18 cellular contexts compared by ENCODE assay signal in the genomic region with DNA sequence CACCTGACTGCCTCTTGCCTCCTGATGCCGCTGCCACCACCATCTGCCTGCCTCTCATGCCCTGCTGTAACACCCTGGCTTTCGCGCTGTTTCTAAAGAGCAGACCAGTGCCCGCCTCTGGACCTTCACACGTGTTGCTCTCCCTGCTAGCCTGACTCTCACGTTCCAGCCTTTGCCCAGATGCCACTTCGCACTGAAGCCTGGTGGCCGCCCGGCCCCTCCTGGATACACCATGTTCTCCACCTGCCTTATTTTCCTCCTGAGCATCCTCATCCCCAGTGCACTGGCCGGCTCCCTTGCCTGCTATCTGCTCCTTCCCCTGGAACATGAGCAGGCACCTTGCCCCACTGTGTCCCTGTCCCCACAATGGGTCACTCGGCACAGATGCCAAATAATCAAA.
DNase-seq lines count a peak whose midpoint lies in the region; ATAC-seq, FAIRE-seq and TF ChIP-seq lines count a peak whose summit lies in the region.
"Had no signal": no experiment of that assay in that cellular context is flagged by ENCODE, and none has a peak within 500 bp of the region (broad histone marks: within the 10 kb centered on the region; RNA-seq: fewer than 3 reads in every experiment).

No MANE protein-coding gene starts in this region.

- no peaks in the 10 kb centered on the region for H4K20me1 ChIP-seq in H1 (replicated peaks in 1 of 2; ENCODE audit: control insufficient read depth in 1 of 2, insufficient read depth in 2 of 2, low read length in 2 of 2)

- FAIRE-seq in H1 (lab: Jason Lieb, UNC), result no peak
- FAIRE-seq: GM12892, HTR-8/SVneo had no signal

- H3K56ac ChIP-seq in H1 (replicated peaks; ENCODE audit: insufficient read length, low read depth, low read length), result no peak overlapping the region

- H4K91ac ChIP-seq in H1 (replicated peaks; ENCODE audit: insufficient read length, low read length), result no peak overlapping the region

- no peak overlapping the region for H3K23ac ChIP-seq in H1 (ENCODE audit: insufficient read length)

- no peak overlapping the region for H2BK120ac ChIP-seq in H1 (replicated peaks; ENCODE audit: low read depth, low read length)

- H3K4me3 ChIP-seq in H1 (ENCODE audit: extremely low read depth in 1 of 4, insufficient read depth in 2 of 4, low read depth in 3 of 4, low read length in 4 of 4), result no peak overlapping the region
- no peak overlapping the region for H3K4me3 ChIP-seq in upper lobe of right lung
- no peak overlapping the region for H3K4me3 ChIP-seq in thyroid gland (replicated peaks in 1 of 3)
- H3K4me3 ChIP-seq: BLaER1 treated with 17β-estradiol and CSF1 and Interleukin-3, amounts not matched to agents 10 nM and 100 nM had no signal

- H4K5ac ChIP-seq in H1 (ENCODE audit: insufficient read length, low read depth, low read length), result no peak overlapping the region

- TF ChIP-seq POLR2A in H1 (IDR thresholded peaks at IDR 0.05; ENCODE audit: control extremely low read depth in 1 of 2, low read depth in 2 of 2, low read length in 2 of 2) (no peak), thyroid gland (IDR thresholded peaks at IDR 0.05) (no peak)

- POLR2A ChIA-PET in H1 (lab: Charles Lee; ENCODE audit: partially characterized antibody), result no interaction called here

- 91% methylated on average over 11 of the region's 11 CpGs; no CpG with 5 or more reads in 1 of the 2 experiments for WGBS in H1 (ENCODE audit: extremely low coverage in 1 of 2, insufficient coverage in 1 of 2, insufficient read length in 1 of 2, insufficient replicate concordance in 2 of 2, low coverage in 1 of 2, low lambda C conversion rate in 2 of 2, missing lambda C conversion rate in 1 of 2), 2 experiments
- 83 to 87% methylated on average over 10 to 11 of the region's 11 CpGs for WGBS in thyroid gland, 2 donors

- no peak overlapping the region for H3K4me2 ChIP-seq in H1 (ENCODE audit: insufficient read depth in 1 of 2, low read depth in 2 of 2, low read length in 2 of 2)
- H3K4me2 ChIP-seq: BLaER1 treated with 17β-estradiol and CSF1 and Interleukin-3, amounts not matched to agents 10 nM and 100 nM had no signal

- TF ChIP-seq CTCF in H1 (IDR thresholded peaks at IDR 0.05; ENCODE audit: control extremely low read depth in 1 of 3, insufficient read depth in 1 of 3, low read depth in 1 of 3, low read length in 3 of 3), result no peak
- TF ChIP-seq CTCF in upper lobe of right lung (IDR thresholded peaks at IDR 0.05), result no peak
- no peak for TF ChIP-seq CTCF in thyroid gland (IDR thresholded peaks at IDR 0.05)

- H3K27me3 ChIP-seq in H1 (replicated peaks in 1 of 4; ENCODE audit: control insufficient read depth in 3 of 4, extremely low read depth in 1 of 4, insufficient read depth in 3 of 4, low read length in 3 of 4), result no peaks in the 10 kb centered on the region
- peaks cover 5% of the 10 kb centered on the region for H3K27me3 ChIP-seq in upper lobe of right lung
- no peaks in the 10 kb centered on the region for H3K27me3 ChIP-seq in thyroid gland
- H3K27me3 ChIP-seq: BLaER1 treated with 17β-estradiol and CSF1 and Interleukin-3, amounts not matched to agents 10 nM and 100 nM had no signal

- no peak overlapping the region for H2AFZ ChIP-seq in H1 (ENCODE audit: low read length)

- H3K36me3 ChIP-seq in H1 (ENCODE audit: control insufficient read depth in 2 of 4, insufficient read depth in 4 of 4, low read length in 3 of 4) (no peaks in the 10 kb centered on the region), upper lobe of right lung (no peaks in the 10 kb centered on the region), thyroid gland (no peaks in the 10 kb centered on the region)
- H3K36me3 ChIP-seq: BLaER1 treated with 17β-estradiol and CSF1 and Interleukin-3, amounts not matched to agents 10 nM and 100 nM had no signal

- no peak for TF ChIP-seq EP300 in H1 (IDR thresholded peaks at IDR 0.05; ENCODE audit: borderline replicate concordance in 1 of 2, low read depth in 2 of 2, low read length in 2 of 2)

- no peaks in the 10 kb centered on the region for H3K79me2 ChIP-seq in H1 (ENCODE audit: control insufficient read depth in 1 of 2, insufficient read depth in 2 of 2, low read length in 2 of 2)

- H2BK12ac ChIP-seq in H1 (ENCODE audit: low read depth, low read length), result 0 out of 2 replicates have a peak overlapping the region, but pooled peaks have one; percentile 23

- no peak for TF ChIP-seq RAD21 in H1 (IDR thresholded peaks at IDR 0.05 in 1 of 2, conservative IDR thresholded peaks at IDR 0.05 in 1 of 2; ENCODE audit: low read depth in 2 of 2, low read length in 2 of 2)

- no peak overlapping the region for H2BK15ac ChIP-seq in H1 (ENCODE audit: low read length)

- H3K27ac ChIP-seq in H1 (ENCODE audit: low read depth, low read length), result no peak overlapping the region
- no peak overlapping the region for H3K27ac ChIP-seq in upper lobe of right lung
- H3K27ac ChIP-seq in thyroid gland, result no peak overlapping the region
- H3K27ac ChIP-seq: 22Rv1; BLaER1 treated with 17β-estradiol and CSF1 and Interleukin-3, amounts not matched to agents 10 nM and 100 nM had no signal

- no peak overlapping the region for H2BK5ac ChIP-seq in H1 (ENCODE audit: low read depth, low read length)

- no peak overlapping the region for H2BK20ac ChIP-seq in H1 (ENCODE audit: low read length)

- no peaks in the 10 kb centered on the region for H3K23me2 ChIP-seq in H1 (ENCODE audit: low read depth, low read length)

- no peak overlapping the region for H3K14ac ChIP-seq in H1 (ENCODE audit: insufficient read length)

- peak; percentile 12 for DNase-seq in DMS 273 (lab: John Stamatoyannopoulos, UW; ENCODE audit: unreplicated experiment)
- DNase-seq in DMS 273 treated with DMSO at 0.1 percent for 48 hours (lab: John Stamatoyannopoulos, UW), result no peak
- DNase-seq in NCI-H524 (lab: John Stamatoyannopoulos, UW), result peak; percentile 71 to 87
- DNase-seq in H1 (ENCODE audit: low read depth in 1 of 2, low spot score in 2 of 2), result no peak
- DNase-seq in upper lobe of right lung, result peak; percentile 46
- DNase-seq in globus pallidus (ENCODE audit: low spot score), result no peak
- no peak for DNase-seq in thyroid gland
- DNase-seq: AML-193; CD4-positive, CD25-positive, alpha-beta regulatory T cell; DND-41; GDM1; HCEC 1CT; HFFc6 had no signal

- no peaks in the 10 kb centered on the region for H3K9me3 ChIP-seq in H1 (ENCODE audit: insufficient read depth in 2 of 2, low read depth in 1 of 2, low read length in 1 of 2)
- no peaks in the 10 kb centered on the region for H3K9me3 ChIP-seq in upper lobe of right lung
- H3K9me3 ChIP-seq in thyroid gland, result no peaks in the 10 kb centered on the region
- H3K9me3 ChIP-seq: BLaER1 treated with 17β-estradiol and CSF1 and Interleukin-3, amounts not matched to agents 10 nM and 100 nM had no signal

- H4K8ac ChIP-seq in H1 (ENCODE audit: extremely low read depth, insufficient read depth, low read length), result no peak overlapping the region

- H3K18ac ChIP-seq in H1 (ENCODE audit: extremely low read depth, low read length), result no peak overlapping the region

- no peak overlapping the region for H2AK5ac ChIP-seq in H1 (ENCODE audit: low read depth, low read length)

- no peak overlapping the region for H3K9ac ChIP-seq in H1 (replicated peaks in 1 of 4; ENCODE audit: extremely low read depth in 1 of 4, low read depth in 3 of 4, low read length in 3 of 4)
- H3K9ac ChIP-seq: BLaER1 treated with 17β-estradiol and CSF1 and Interleukin-3, amounts not matched to agents 10 nM and 100 nM had no signal

- H3K4ac ChIP-seq in H1 (replicated peaks; ENCODE audit: insufficient read length, low read depth, low read length), result no peak overlapping the region

- no peaks in the 10 kb centered on the region for H3K79me1 ChIP-seq in H1 (ENCODE audit: low read depth, low read length)

- CTCF ChIA-PET in H1 (lab: Charles Lee; ENCODE audit: partially characterized antibody), result interaction anchor here (1.0 kb wide), 1 partner anchor 87 kb away, joined by 4 read pairs; no protein-coding TSS in a partner anchor

- H3K4me1 ChIP-seq in H1 (replicated peaks in 1 of 4; ENCODE audit: control insufficient read depth in 3 of 4, insufficient read depth in 4 of 4, low read length in 3 of 4), result peaks cover 5 to 15% (median 8%) of the 10 kb centered on the region in 4 experiments
- no peaks in the 10 kb centered on the region for H3K4me1 ChIP-seq in upper lobe of right lung
- H3K4me1 ChIP-seq in thyroid gland, result no peaks in the 10 kb centered on the region

- intact Hi-C loops in upper lobe of right lung (cut with DNase I), result no loop called here
- intact Hi-C loops in thyroid gland (cut with DNase I), result no loop called here

- no peak for ATAC-seq in upper lobe of right lung
- no peak for ATAC-seq in HG03097 (IDR thresholded peaks at IDR 0.05; ENCODE audit: low FRiP score, unreplicated experiment)

TF ChIP-seq in H1, 55 proteins besides CTCF, POLR2A, EP300 and RAD21:
- no peak for TF ChIP-seq TAF1 (IDR thresholded peaks at IDR 0.05; ENCODE audit: low read depth, low read length)
- no peak for TF ChIP-seq SIRT6 (IDR thresholded peaks at IDR 0.05; ENCODE audit: low read length)
- no peak for TF ChIP-seq SP4 (IDR thresholded peaks at IDR 0.05; ENCODE audit: low read length)
- TF ChIP-seq CHD2 (IDR thresholded peaks at IDR 0.05; ENCODE audit: low read length), result no peak
- TF ChIP-seq JUN (IDR thresholded peaks at IDR 0.05; ENCODE audit: low read depth, low read length), result no peak
- TF ChIP-seq RNF2 (IDR thresholded peaks at IDR 0.05; ENCODE audit: borderline replicate concordance, low read depth, low read length, missing control alignments, poor library complexity, severe bottlenecking), result no peak
- TF ChIP-seq POU5F1 (IDR thresholded peaks at IDR 0.05; ENCODE audit: low read depth, low read length), result no peak
TF ChIP-seq in H1: peak in this region for 0.

Comparison
In these comparisons a context has a peak if more than half of its experiments do, and no peak if none do; other contexts are left out.
1. DNase-seq: peak in DMS 273 (single experiment), NCI-H524 (2 of 2) and upper lobe of right lung (single experiment); none in DMS 273 treated with DMSO at 0.1 percent for 48 hours (single experiment), H1 (0 of 2), globus pallidus (single experiment) and thyroid gland (0 of 2).